15 cellular contexts compared by ENCODE assay signal in the genomic region with DNA sequence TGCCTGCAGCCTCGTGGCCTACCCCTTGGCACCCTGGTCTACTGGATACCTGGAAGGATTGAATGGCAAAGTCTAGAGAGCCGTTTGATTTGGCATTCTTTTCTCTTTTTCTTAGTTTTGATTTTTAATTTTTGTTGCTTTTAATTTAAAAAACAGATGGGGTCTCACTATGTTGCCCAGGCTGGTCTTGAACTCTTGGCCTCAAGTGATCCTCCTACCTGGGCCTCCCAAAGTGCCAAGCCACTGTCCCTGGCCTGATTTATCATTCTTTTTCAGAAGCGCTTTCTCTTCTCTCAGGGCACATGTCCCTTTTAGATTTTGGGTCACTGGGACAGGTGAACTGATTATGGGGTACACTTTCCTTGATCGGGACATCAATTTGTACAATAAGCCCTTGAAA. TPM values are rescaled to one million over a fixed set of nuclear protein-coding genes. Genes with fewer than 3 reads are reported as not detected.
DNase-seq lines count a peak whose midpoint lies in the region; ATAC-seq and TF ChIP-seq lines count a peak whose summit lies in the region.
"Had no signal": no experiment of that assay in that cellular context is flagged by ENCODE, and none has a peak within 500 bp of the region (broad histone marks: within the 10 kb centered on the region; RNA-seq: fewer than 3 reads in every experiment).

No MANE protein-coding gene starts in this region.

- H3K27ac ChIP-seq in HEK293 (ENCODE audit: extremely low read depth, low read depth, low read length): no peak overlapping the region
- H3K27ac ChIP-seq: BLaER1 treated with 17β-estradiol and CSF1 and Interleukin-3, amounts not matched to agents 10 nM and 100 nM had no signal

- ATAC-seq in activated naive CD4-positive, alpha-beta T cell treated with anti-CD3 and anti-CD28 coated beads, Interleukin-2, amount 50 U/mL, for 72 hours: no peak
- no peak for ATAC-seq in central memory CD8-positive, alpha-beta T cell (replicated peaks; ENCODE audit: extremely low read depth, poor library complexity, severe bottlenecking)
- ATAC-seq in stimulated activated effector memory CD8-positive, alpha-beta T cell treated with anti-CD3 and anti-CD28 coated beads, Interleukin-12 subunit alpha, Interleukin-12 subunit beta, amount 100 ng/mL, for 72 hours: no peak
- ATAC-seq: GM12878 had no signal

- POLR2A ChIA-PET in HEK293 (lab: Yijun Ruan, JAX): no interaction called here

- H3K36me3 Mint-ChIP-seq in activated naive CD4-positive, alpha-beta T cell treated with anti-CD3 and anti-CD28 coated beads, Interleukin-2, amount 50 U/mL, for 72 hours: peaks cover 7% of the 10 kb centered on the region in 2 donors
- peaks cover 28% of the 10 kb centered on the region for H3K36me3 Mint-ChIP-seq in central memory CD8-positive, alpha-beta T cell (ENCODE audit: insufficient read depth)
- H3K36me3 Mint-ChIP-seq in stimulated activated effector memory CD8-positive, alpha-beta T cell treated with anti-CD3 and anti-CD28 coated beads, Interleukin-12 subunit alpha, Interleukin-12 subunit beta, amount 100 ng/mL, for 72 hours: peaks cover 90% of the 10 kb centered on the region

- CTCF ChIA-PET in HEK293 (lab: Yijun Ruan, JAX): no interaction called here

- H3K4me3 ChIP-seq in HEK293 (ENCODE audit: low read depth, low read length): no peak overlapping the region
- no peak overlapping the region for H3K4me3 ChIP-seq in H7 (ENCODE audit: insufficient read depth, low read depth, low read length)
- H3K4me3 ChIP-seq: BLaER1 treated with 17β-estradiol and CSF1 and Interleukin-3, amounts not matched to agents 10 nM and 100 nM; GM12878 had no signal

- DNase-seq in activated naive CD4-positive, alpha-beta T cell treated with anti-CD3 and anti-CD28 coated beads, Interleukin-2, amount 50 U/mL, for 72 hours (ENCODE audit: low spot score in 2 of 2): no peak
- DNase-seq in activated naive CD4-positive, alpha-beta T cell treated with Interleukin-2 at 50 U/mL for 16 hours: no peak
- DNase-seq in central memory CD8-positive, alpha-beta T cell (ENCODE audit: low spot score in 2 of 2): no peak
- no peak for DNase-seq in stimulated activated effector memory CD8-positive, alpha-beta T cell treated with anti-CD3 and anti-CD28 coated beads, Interleukin-12 subunit alpha, Interleukin-12 subunit beta, amount 100 ng/mL, for 72 hours (ENCODE audit: low spot score in 2 of 2)
- no peak for DNase-seq in H7
- DNase-seq in RKO (ENCODE audit: low spot score): no peak
- DNase-seq: ACHN; CD4-positive, CD25-positive, alpha-beta regulatory T cell; DMS79; IMR-90 had no signal

- H3K27me3 ChIP-seq in H7 (ENCODE audit: control insufficient read depth, insufficient read depth, low read length): no peaks in the 10 kb centered on the region
- H3K27me3 ChIP-seq: BLaER1 treated with 17β-estradiol and CSF1 and Interleukin-3, amounts not matched to agents 10 nM and 100 nM had no signal

- H3K4me1 ChIP-seq in HEK293 (ENCODE audit: control insufficient read depth, insufficient read depth, low read length): no peaks in the 10 kb centered on the region

- no peak overlapping the region for H3K4me3 Mint-ChIP-seq in central memory CD8-positive, alpha-beta T cell
- no peak overlapping the region for H3K4me3 Mint-ChIP-seq in stimulated activated effector memory CD8-positive, alpha-beta T cell treated with anti-CD3 and anti-CD28 coated beads, Interleukin-12 subunit alpha, Interleukin-12 subunit beta, amount 100 ng/mL, for 72 hours

- no peaks in the 10 kb centered on the region for H3K9me3 ChIP-seq in HEK293 (ENCODE audit: control insufficient read depth, insufficient read depth, low read depth, low read length)
- H3K9me3 ChIP-seq: BLaER1 treated with 17β-estradiol and CSF1 and Interleukin-3, amounts not matched to agents 10 nM and 100 nM had no signal

- H3K36me3 ChIP-seq in HEK293 (ENCODE audit: control insufficient read depth in 2 of 2, insufficient read depth in 1 of 2, low read length in 2 of 2): peaks cover under 1 to 88% of the 10 kb centered on the region in 2 experiments; a peak in 2 of 3 replicates
- peaks cover 30% of the 10 kb centered on the region for H3K36me3 ChIP-seq in H7 (replicated peaks; ENCODE audit: control insufficient read depth, insufficient read depth, low read length)

- TF ChIP-seq CTCF in HEK293 (tag by site-specific recombination; IDR thresholded peaks at IDR 0.05): no peak

- H3K27ac Mint-ChIP-seq in activated naive CD4-positive, alpha-beta T cell treated with anti-CD3 and anti-CD28 coated beads, Interleukin-2, amount 50 U/mL, for 72 hours: peak overlapping the region; percentile 14 to 36
- peak overlapping the region; percentile 38 for H3K27ac Mint-ChIP-seq in central memory CD8-positive, alpha-beta T cell (ENCODE audit: low read depth)
- H3K27ac Mint-ChIP-seq in stimulated activated effector memory CD8-positive, alpha-beta T cell treated with anti-CD3 and anti-CD28 coated beads, Interleukin-12 subunit alpha, Interleukin-12 subunit beta, amount 100 ng/mL, for 72 hours: peak overlapping the region; percentile 48

- no peaks in the 10 kb centered on the region for H3K9me3 Mint-ChIP-seq in activated naive CD4-positive, alpha-beta T cell treated with anti-CD3 and anti-CD28 coated beads, Interleukin-2, amount 50 U/mL, for 72 hours
- no peaks in the 10 kb centered on the region for H3K9me3 Mint-ChIP-seq in central memory CD8-positive, alpha-beta T cell
- H3K9me3 Mint-ChIP-seq in stimulated activated effector memory CD8-positive, alpha-beta T cell treated with anti-CD3 and anti-CD28 coated beads, Interleukin-12 subunit alpha, Interleukin-12 subunit beta, amount 100 ng/mL, for 72 hours: no peaks in the 10 kb centered on the region

- no peaks in the 10 kb centered on the region for H3K27me3 Mint-ChIP-seq in central memory CD8-positive, alpha-beta T cell
- H3K27me3 Mint-ChIP-seq: CD4-positive, CD25-positive, alpha-beta regulatory T cell had no signal

- peaks cover 51% of the 10 kb centered on the region for H3K4me1 Mint-ChIP-seq in central memory CD8-positive, alpha-beta T cell
- peaks cover 59% of the 10 kb centered on the region for H3K4me1 Mint-ChIP-seq in stimulated activated effector memory CD8-positive, alpha-beta T cell treated with anti-CD3 and anti-CD28 coated beads, Interleukin-12 subunit alpha, Interleukin-12 subunit beta, amount 100 ng/mL, for 72 hours

TF ChIP-seq in HEK293, 187 proteins besides CTCF, POLR2A, EP300 and RAD21:
- no peak for TF ChIP-seq ZNF354C (tag by site-specific recombination; IDR thresholded peaks at IDR 0.05; ENCODE audit: borderline replicate concordance, low read depth)
- TF ChIP-seq ZNF121 (tag by site-specific recombination; IDR thresholded peaks at IDR 0.05): peak; percentile 69; the same call in 1 of the 2 replicates
- no peak for TF ChIP-seq ZNF596 (tag by site-specific recombination; IDR thresholded peaks at IDR 0.05)

RNA-seq across cellular contexts. Expression of a gene that starts 10.8 kb away (rescaled TPM):
- total RNA-seq in activated naive CD4-positive, alpha-beta T cell treated with anti-CD3 and anti-CD28 coated beads, Interleukin-2, amount 50 U/mL, for 72 hours: 10 to 100 TPM; 70.3 to 71.9 TPM
- 19.5 and 20.0 TPM in 2 replicates for total RNA-seq in H7 (2014; rRNA removed; shearing (Covaris generic))

RNA-seq across cellular contexts. Expression of a gene that starts 57.3 kb away (rescaled TPM):
- total RNA-seq in activated naive CD4-positive, alpha-beta T cell treated with anti-CD3 and anti-CD28 coated beads, Interleukin-2, amount 50 U/mL, for 72 hours: not detected
- 0.14 and 0.30 TPM in 2 replicates for total RNA-seq in H7 (2014; rRNA removed; shearing (Covaris generic))
- total RNA-seq: A172, G401, GM12878, IMR-90 had no signal
